In genomic region chr1:38046884-38047602, GRCh38 we compare ENCODE assay signal across 7 cellular contexts. TPM values are rescaled to one million over a fixed set of nuclear protein-coding genes. Genes with fewer than 3 reads are reported as not detected.
DNase-seq lines count a peak whose midpoint lies in the region; ATAC-seq and TF ChIP-seq lines count a peak whose summit lies in the region.

No MANE protein-coding gene starts in this region.

- no peaks in the 10 kb centered on the region for H3K9me3 Mint-ChIP-seq in activated CD8-positive, alpha-beta memory T cell treated with anti-CD3 and anti-CD28 coated beads, Interleukin-2, amount 10 ng/mL, durations not matched to agents 7 days and 5 days (ENCODE audit: low read depth)
- no peaks in the 10 kb centered on the region for H3K9me3 Mint-ChIP-seq in endodermal cell

- H3K36me3 ChIP-seq in endodermal cell (ENCODE audit: control insufficient read depth, insufficient read depth, low read length) (no peaks in the 10 kb centered on the region), mesendoderm (ENCODE audit: control insufficient read depth, insufficient read depth, low read length) (no peaks in the 10 kb centered on the region)

- DNase-seq in NCI-H510A (lab: John Stamatoyannopoulos, UW) (peak; percentile 99), endodermal cell (peak; percentile 95), mesendoderm (peak; percentile 80)
- peak; percentile 76 for DNase-seq in activated CD8-positive, alpha-beta memory T cell treated with anti-CD3 and anti-CD28 coated beads, Interleukin-2, amount 10 ng/mL, durations not matched to agents 7 days and 5 days
- peak; percentile 66 for DNase-seq in stimulated activated CD8-positive, alpha-beta memory T cell treated with anti-CD3 and anti-CD28 coated beads, Interleukin-12 subunit alpha, Interleukin-12 subunit beta, amount 100 ng/mL, for 24 hours (ENCODE audit: extremely low read depth)

- no peak overlapping the region for H2BK15ac ChIP-seq in mesendoderm (replicated peaks; ENCODE audit: low read depth)

- no peak overlapping the region for H3K18ac ChIP-seq in mesendoderm (ENCODE audit: low read length)

- 0% methylated on average over 9 to 99 of the region's 99 CpGs for WGBS in endodermal cell (ENCODE audit: insufficient coverage in 1 of 2, insufficient read length in 1 of 2), 2 experiments
- no CpG with 5 or more reads among the region's 99 CpGs for WGBS in mesendoderm (ENCODE audit: extremely low coverage, insufficient coverage, low lambda C conversion rate)

- H3K56ac ChIP-seq in mesendoderm (ENCODE audit: low read length) = peak overlapping the region; percentile 64

- H2AK5ac ChIP-seq in mesendoderm (ENCODE audit: low read length) = no peak overlapping the region

- H3K4me3 Mint-ChIP-seq in activated CD8-positive, alpha-beta memory T cell treated with anti-CD3 and anti-CD28 coated beads, Interleukin-2, amount 10 ng/mL, durations not matched to agents 7 days and 5 days = peak overlapping the region; percentile 57
- peak overlapping the region; percentile 52 for H3K4me3 Mint-ChIP-seq in endodermal cell

- H3K4me3 ChIP-seq in endodermal cell (ENCODE audit: low read length) = peak overlapping the region; percentile 60
- H3K4me3 ChIP-seq in mesendoderm (ENCODE audit: low read length) = peak overlapping the region; percentile 4

- no peak for TF ChIP-seq CTCF in endodermal cell (conservative IDR thresholded peaks at IDR 0.05)

- peaks cover 9% of the 10 kb centered on the region for H3K4me1 Mint-ChIP-seq in activated CD8-positive, alpha-beta memory T cell treated with anti-CD3 and anti-CD28 coated beads, Interleukin-2, amount 10 ng/mL, durations not matched to agents 7 days and 5 days
- H3K4me1 Mint-ChIP-seq in endodermal cell = no peaks in the 10 kb centered on the region

- ATAC-seq in GM18858 (IDR thresholded peaks at IDR 0.05; ENCODE audit: unreplicated experiment) (peak; percentile 23), HG03025 (IDR thresholded peaks at IDR 0.05; ENCODE audit: low FRiP score, unreplicated experiment) (peak; percentile 58)
- peak; percentile 88 for ATAC-seq in activated CD8-positive, alpha-beta memory T cell treated with anti-CD3 and anti-CD28 coated beads, Interleukin-2, amount 10 ng/mL, durations not matched to agents 7 days and 5 days

- no peaks in the 10 kb centered on the region for H3K79me2 ChIP-seq in mesendoderm (ENCODE audit: control insufficient read depth, insufficient read depth, low read length)

- no peaks in the 10 kb centered on the region for H3K79me1 ChIP-seq in mesendoderm (ENCODE audit: low read length)

- no peak overlapping the region for H2BK120ac ChIP-seq in mesendoderm (ENCODE audit: low read depth, low read length)

- no peaks in the 10 kb centered on the region for H3K36me3 Mint-ChIP-seq in activated CD8-positive, alpha-beta memory T cell treated with anti-CD3 and anti-CD28 coated beads, Interleukin-2, amount 10 ng/mL, durations not matched to agents 7 days and 5 days
- H3K36me3 Mint-ChIP-seq in endodermal cell (ENCODE audit: low read depth) = no peaks in the 10 kb centered on the region

- H3K9ac ChIP-seq in endodermal cell (ENCODE audit: extremely low read depth, low read length, poor library complexity, severe bottlenecking) (no peak overlapping the region), mesendoderm (ENCODE audit: low read length) (peak overlapping the region; percentile 44)

- H4K5ac ChIP-seq in mesendoderm (ENCODE audit: low read length) = no peak overlapping the region

- H3K4me1 ChIP-seq in endodermal cell (ENCODE audit: control insufficient read depth, insufficient read depth, low read length) = no peaks in the 10 kb centered on the region
- no peaks in the 10 kb centered on the region for H3K4me1 ChIP-seq in mesendoderm (ENCODE audit: control insufficient read depth, low read depth, low read length)

- no peak overlapping the region for H4K8ac ChIP-seq in mesendoderm (ENCODE audit: low read depth, low read length)

- H3K27me3 ChIP-seq in endodermal cell (ENCODE audit: control insufficient read depth, insufficient read depth, low read length, poor library complexity, severe bottlenecking) = peaks cover 73% of the 10 kb centered on the region
- peaks cover 25% of the 10 kb centered on the region for H3K27me3 ChIP-seq in mesendoderm (ENCODE audit: insufficient read depth, low read length, poor library complexity)

- no peak overlapping the region for H3K4ac ChIP-seq in mesendoderm (ENCODE audit: low read depth, low read length)

- H3K23ac ChIP-seq in mesendoderm (ENCODE audit: low read length) = peak overlapping the region; percentile 15

- H3K27ac Mint-ChIP-seq in activated CD8-positive, alpha-beta memory T cell treated with anti-CD3 and anti-CD28 coated beads, Interleukin-2, amount 10 ng/mL, durations not matched to agents 7 days and 5 days = no peak overlapping the region
- H3K27ac Mint-ChIP-seq in endodermal cell = no peak overlapping the region

- H3K9me3 ChIP-seq in endodermal cell (ENCODE audit: control insufficient read depth, low read length) = no peaks in the 10 kb centered on the region

- CTCF ChIA-PET in activated CD8-positive, alpha-beta memory T cell treated with anti-CD3 and anti-CD28 coated beads, Interleukin-2, amount 10 ng/mL, durations not matched to agents 7 days and 5 days (lab: Charles Lee) = interaction anchor here (0.6 to 1.1 kb wide), 3 partner anchors 13 to 20 kb away, joined by 3 to 4 read pairs (median 3); no protein-coding TSS in a partner anchor

- peak overlapping the region; percentile 77 for H3K4me2 ChIP-seq in mesendoderm (ENCODE audit: low read length)

- H3K27ac ChIP-seq in endodermal cell (ENCODE audit: low read depth, low read length) = no peak overlapping the region
- H3K27ac ChIP-seq in mesendoderm (ENCODE audit: low read depth, low read length) = no peak overlapping the region

- H2BK5ac ChIP-seq in mesendoderm (ENCODE audit: low read length) = no peak overlapping the region

- H3K27me3 Mint-ChIP-seq in activated CD8-positive, alpha-beta memory T cell treated with anti-CD3 and anti-CD28 coated beads, Interleukin-2, amount 10 ng/mL, durations not matched to agents 7 days and 5 days = peaks cover 51% of the 10 kb centered on the region
- H3K27me3 Mint-ChIP-seq in endodermal cell (ENCODE audit: insufficient read depth) = peaks cover 74% of the 10 kb centered on the region

RNA-seq across cellular contexts. Expression of gene POU3F1, which starts 0.5 kb away (rescaled TPM):
- under 1 TPM in 1 of 2 experiments, not detected in 1; 0.09 TPM for total RNA-seq in activated CD8-positive, alpha-beta memory T cell treated with anti-CD3 and anti-CD28 coated beads, Interleukin-2, amount 10 ng/mL, durations not matched to agents 7 days and 5 days
- total RNA-seq in endodermal cell = under 1 TPM; 0.20 to 0.46 TPM
- 9.7 TPM for polyA plus RNA-seq in endodermal cell (2013, experiment 1 of 2)
- 8.6 TPM for polyA plus RNA-seq in endodermal cell (2013, experiment 2 of 2)
- 1.2 TPM for polyA plus RNA-seq in mesendoderm (2013, experiment 1 of 2)
- polyA plus RNA-seq in mesendoderm (2013, experiment 2 of 2) = 1.3 TPM

RNA-seq across cellular contexts. Expression of gene UTP11, which starts 34.5 kb away (rescaled TPM):
- 10 to 100 TPM; 32.4 to 49.6 TPM for total RNA-seq in activated CD8-positive, alpha-beta memory T cell treated with anti-CD3 and anti-CD28 coated beads, Interleukin-2, amount 10 ng/mL, durations not matched to agents 7 days and 5 days
- 10 to 100 TPM; 40.9 to 46.3 TPM for total RNA-seq in endodermal cell
- polyA plus RNA-seq in endodermal cell (2013, experiment 1 of 2) = 50.0 TPM
- 54.7 TPM for polyA plus RNA-seq in endodermal cell (2013, experiment 2 of 2)
- 93.2 TPM for polyA plus RNA-seq in mesendoderm (2013, experiment 1 of 2)
- polyA plus RNA-seq in mesendoderm (2013, experiment 2 of 2) = 90.6 TPM

RNA-seq across cellular contexts. Expression of gene FHL3, which starts 41.7 kb away (rescaled TPM):
- 10 to 100 TPM; 13.5 to 14.5 TPM for total RNA-seq in activated CD8-positive, alpha-beta memory T cell treated with anti-CD3 and anti-CD28 coated beads, Interleukin-2, amount 10 ng/mL, durations not matched to agents 7 days and 5 days
- total RNA-seq in endodermal cell = 10 to 100 TPM; 20.5 to 20.6 TPM
- polyA plus RNA-seq in endodermal cell (2013, experiment 1 of 2) = 22.3 TPM
- 22.3 TPM for polyA plus RNA-seq in endodermal cell (2013, experiment 2 of 2)
- polyA plus RNA-seq in mesendoderm (2013, experiment 1 of 2) = 100 TPM
- polyA plus RNA-seq in mesendoderm (2013, experiment 2 of 2) = 101 TPM

RNA-seq across cellular contexts. Expression of gene SF3A3, which starts 57.2 kb away (rescaled TPM):
- 100 to 1,000 TPM in 1 of 2 experiments, 10 to 100 TPM in 1; 70.1 to 104 TPM for total RNA-seq in activated CD8-positive, alpha-beta memory T cell treated with anti-CD3 and anti-CD28 coated beads, Interleukin-2, amount 10 ng/mL, durations not matched to agents 7 days and 5 days
- 10 to 100 TPM; 89.3 to 97.0 TPM for total RNA-seq in endodermal cell
- polyA plus RNA-seq in endodermal cell (2013, experiment 1 of 2) = 86.4 TPM
- 84.4 TPM for polyA plus RNA-seq in endodermal cell (2013, experiment 2 of 2)
- 104 TPM for polyA plus RNA-seq in mesendoderm (2013, experiment 1 of 2)
- polyA plus RNA-seq in mesendoderm (2013, experiment 2 of 2) = 104 TPM

Comparison
In these comparisons a context has a peak if more than half of its experiments do, and no peak if none do; other contexts are left out.
1. ATAC-seq: peak in every context shown above with its lines; median percentile 88 in activated CD8-positive, alpha-beta memory T cell treated with anti-CD3 and anti-CD28 coated beads, Interleukin-2, amount 10 ng/mL, durations not matched to agents 7 days and 5 days; 58 in HG03025; 23 in GM18858.